21 cellular contexts compared by ENCODE assay signal in genomic region chr13:97108535-97108910, GRCh38.
DNase-seq lines count a peak whose midpoint lies in the region; ATAC-seq and TF ChIP-seq lines count a peak whose summit lies in the region.
"Had no signal": no experiment of that assay in that cellular context is flagged by ENCODE, and none has a peak within 500 bp of the region (broad histone marks: within the 10 kb centered on the region; RNA-seq: fewer than 3 reads in every experiment).

No MANE protein-coding gene starts in this region.

- H3K36me3 Mint-ChIP-seq in CD4-positive, alpha-beta T cell (ENCODE audit: low read depth), result no peaks in the 10 kb centered on the region
- H3K36me3 Mint-ChIP-seq in nephron (ENCODE audit: low read depth), result no peaks in the 10 kb centered on the region
- no peaks in the 10 kb centered on the region for H3K36me3 Mint-ChIP-seq in type B pancreatic cell
- H3K36me3 Mint-ChIP-seq in stimulated activated naive B cell treated with anti-CD40 and anti-IgM and Interleukin-4, amounts not matched to agents 10 μg/mL and 1 μg/mL and 100 μg/mL, for 72 hours, result no peaks in the 10 kb centered on the region

- peaks cover 21% of the 10 kb centered on the region for H3K27me3 Mint-ChIP-seq in CD4-positive, alpha-beta T cell
- H3K27me3 Mint-ChIP-seq in nephron (ENCODE audit: low read depth), result no peaks in the 10 kb centered on the region
- H3K27me3 Mint-ChIP-seq in type B pancreatic cell, result peaks cover 4% of the 10 kb centered on the region
- peaks cover 20 to 44% of the 10 kb centered on the region in 2 donors for H3K27me3 Mint-ChIP-seq in stimulated activated naive B cell treated with anti-CD40 and anti-IgM and Interleukin-4, amounts not matched to agents 10 μg/mL and 1 μg/mL and 100 μg/mL, for 72 hours

- H3K4me3 ChIP-seq in SK-N-SH (ENCODE audit: low read depth in 2 of 2, low read length in 1 of 2), result no peak overlapping the region
- no peak overlapping the region for H3K4me3 ChIP-seq in coronary artery
- no peak overlapping the region for H3K4me3 ChIP-seq in OCI-LY7 (ENCODE audit: low read depth, low read length, poor library complexity, severe bottlenecking)
- H3K4me3 ChIP-seq: SK-N-MC had no signal

- no peak for ATAC-seq in CD4-positive, alpha-beta T cell (ENCODE audit: poor library complexity)
- no peak for ATAC-seq in stimulated activated naive B cell treated with anti-CD40 and anti-IgM and Interleukin-4, amounts not matched to agents 10 μg/mL and 1 μg/mL and 100 μg/mL, for 72 hours (replicated peaks)
- ATAC-seq: esophagus mucosa, right cardiac atrium had no signal

- BruUV-seq in OCI-LY7 (replicated peaks; lab: Mats Ljungman, UMichigan), result no TSS peak

- no peak for TF ChIP-seq RAD21 in SK-N-SH (IDR thresholded peaks at IDR 0.05; ENCODE audit: low read length)

- H3K4me1 ChIP-seq in SK-N-SH (ENCODE audit: control insufficient read depth in 1 of 2, insufficient read depth in 2 of 2, low read depth in 1 of 2, low read length in 1 of 2) (peaks cover 18 to 30% of the 10 kb centered on the region in 2 experiments), OCI-LY7 (ENCODE audit: insufficient read depth, low read length, poor library complexity, severe bottlenecking) (no peaks in the 10 kb centered on the region)

- intact Hi-C loops in CD4-positive, alpha-beta T cell (cut with DNase I, micrococcal nuclease), result no loop called here
- intact Hi-C loops in OCI-LY7 (cut with micrococcal nuclease; ENCODE audit: unreplicated experiment), result no loop called here

- CTCF ChIA-PET in CD4-positive, alpha-beta T cell (lab: Charles Lee), result interaction anchor here (0.7 to 4.6 kb wide), 4 partner anchors 118 to 1376 kb away, joined by 4 to 69 read pairs (median 19); no protein-coding TSS in a partner anchor
- CTCF ChIA-PET in SK-N-SH (lab: Yijun Ruan, JAX), result interaction anchor here (0.7 to 10.9 kb wide), 11 partner anchors 15 to 551 kb away, joined by 3 to 222 read pairs (median 6); partner anchors contain the start of gene MBNL2
- CTCF ChIA-PET in OCI-LY7 (lab: Charles Lee; ENCODE audit: unreplicated experiment), result no interaction called here

- peak overlapping the region; percentile 1 for H3K27ac ChIP-seq in CD4-positive, alpha-beta T cell (ENCODE audit: low read depth, low read length)
- H3K27ac ChIP-seq in SK-N-SH (ENCODE audit: low read depth in 2 of 2, low read length in 1 of 2) (peak overlapping the region in 1 of 2 experiments; percentile 60; a peak in 2 of 4 replicates), coronary artery (peak overlapping the region; percentile 1 to 24), OCI-LY7 (ENCODE audit: low read depth, low read length, poor library complexity, severe bottlenecking) (no peak overlapping the region)
- H3K27ac ChIP-seq: neutrophil, SK-N-MC had no signal

- no peak overlapping the region for H3K27ac Mint-ChIP-seq in CD4-positive, alpha-beta T cell
- peak overlapping the region in 2 of 3 experiments; percentile 49 to 51 for H3K27ac Mint-ChIP-seq in nephron
- no peak overlapping the region for H3K27ac Mint-ChIP-seq in type B pancreatic cell
- no peak overlapping the region for H3K27ac Mint-ChIP-seq in stimulated activated naive B cell treated with anti-CD40 and anti-IgM and Interleukin-4, amounts not matched to agents 10 μg/mL and 1 μg/mL and 100 μg/mL, for 72 hours

- no peak for TF ChIP-seq EP300 in SK-N-SH (IDR thresholded peaks at IDR 0.05; ENCODE audit: borderline replicate concordance in 1 of 2, low read depth in 1 of 2, low read length in 1 of 2)

- POLR2A ChIA-PET in CD4-positive, alpha-beta T cell (lab: Charles Lee), result no interaction called here
- POLR2A ChIA-PET in SK-N-SH (lab: Yijun Ruan, JAX), result no interaction called here
- POLR2A ChIA-PET in OCI-LY7 (lab: Charles Lee), result no interaction called here

- H2AFZ ChIP-seq in SK-N-SH (ENCODE audit: low read depth), result peak overlapping the region; percentile 25; the same call in 1 of the 2 replicates
- no peak overlapping the region for H2AFZ ChIP-seq in OCI-LY7 (ENCODE audit: low read length)

- TF ChIP-seq CTCF in CD4-positive, alpha-beta T cell (IDR thresholded peaks at IDR 0.05), result no peak
- TF ChIP-seq CTCF in SK-N-SH (IDR thresholded peaks at IDR 0.05), result no peak
- no peak for TF ChIP-seq CTCF in coronary artery (IDR thresholded peaks at IDR 0.05)
- TF ChIP-seq CTCF in nephron (IDR thresholded peaks at IDR 0.05; ENCODE audit: unreplicated experiment in 3 of 3), result no peak
- TF ChIP-seq CTCF in OCI-LY7 (conservative IDR thresholded peaks at IDR 0.05; ENCODE audit: low read length), result no peak
- no peak for TF ChIP-seq CTCF in type B pancreatic cell (conservative IDR thresholded peaks at IDR 0.05)

- WGBS in SK-N-SH (ENCODE audit: low lambda C conversion rate), result 64% methylated on average over 3 of the region's 3 CpGs

- no peak overlapping the region for H3K9ac ChIP-seq in SK-N-SH

- H3K4me2 ChIP-seq in SK-N-SH (peak overlapping the region; percentile 24; the same call in 1 of the 2 replicates), OCI-LY7 (ENCODE audit: low read length) (no peak overlapping the region)

- H3K36me3 ChIP-seq in SK-N-SH (replicated peaks in 1 of 2; ENCODE audit: control insufficient read depth in 1 of 2, insufficient read depth in 2 of 2, low read length in 1 of 2) (no peaks in the 10 kb centered on the region), OCI-LY7 (ENCODE audit: insufficient read depth, low read length) (no peaks in the 10 kb centered on the region)
- H3K36me3 ChIP-seq: neutrophil had no signal

- H4K20me1 ChIP-seq in SK-N-SH (ENCODE audit: insufficient read depth), result no peaks in the 10 kb centered on the region
- H4K20me1 ChIP-seq in OCI-LY7 (ENCODE audit: insufficient read depth, low read length), result no peaks in the 10 kb centered on the region

- peaks cover 9% of the 10 kb centered on the region for H3K27me3 ChIP-seq in CD4-positive, alpha-beta T cell (ENCODE audit: control insufficient read depth, insufficient read depth, low read length)
- H3K27me3 ChIP-seq in SK-N-SH (ENCODE audit: insufficient read depth), result no peaks in the 10 kb centered on the region
- H3K27me3 ChIP-seq: dorsolateral prefrontal cortex had no signal

- no peak for DNase-seq in CD4-positive, alpha-beta T cell
- DNase-seq in SK-N-SH (no peak), coronary artery (ENCODE audit: low spot score) (no peak), dedifferentiated amniotic fluid mesenchymal stem cell (ENCODE audit: extremely low spot score) (no peak), OCI-LY7 (ENCODE audit: low spot score) (no peak), type B pancreatic cell (ENCODE audit: extremely low spot score, unreplicated experiment) (no peak)
- no peak for DNase-seq in stimulated activated naive B cell treated with anti-CD40 and anti-IgM and Interleukin-4, amounts not matched to agents 10 μg/mL and 1 μg/mL and 100 μg/mL, for 72 hours
- DNase-seq: activated CD4-positive, alpha-beta T cell treated with anti-CD3 and anti-CD28 coated beads for 4 hours; activated gamma-delta T cell; Calu3; left cardiac atrium; NCI-H1048; NCI-H2081; NCI-H69; stimulated activated CD4-positive, alpha-beta T cell treated with anti-CD3 and anti-CD28 coated beads, Interleukin-4, amount 100 ng/mL, for 1 hour had no signal

- H3K4me3 Mint-ChIP-seq in CD4-positive, alpha-beta T cell, result no peak overlapping the region
- H3K4me3 Mint-ChIP-seq in nephron (no peak overlapping the region), type B pancreatic cell (no peak overlapping the region)
- no peak overlapping the region for H3K4me3 Mint-ChIP-seq in stimulated activated naive B cell treated with anti-CD40 and anti-IgM and Interleukin-4, amounts not matched to agents 10 μg/mL and 1 μg/mL and 100 μg/mL, for 72 hours

- no peaks in the 10 kb centered on the region for H3K9me3 ChIP-seq in CD4-positive, alpha-beta T cell (ENCODE audit: control insufficient read depth, low read length)
- H3K9me3 ChIP-seq in SK-N-SH, result no peaks in the 10 kb centered on the region
- no peaks in the 10 kb centered on the region for H3K9me3 ChIP-seq in OCI-LY7 (ENCODE audit: low read length)
- H3K9me3 ChIP-seq: neutrophil had no signal

- peaks cover 13% of the 10 kb centered on the region for H3K4me1 Mint-ChIP-seq in CD4-positive, alpha-beta T cell (ENCODE audit: low read depth)
- H3K4me1 Mint-ChIP-seq in nephron (peaks cover 51% of the 10 kb centered on the region), type B pancreatic cell (ENCODE audit: unreplicated experiment) (peaks cover 34% of the 10 kb centered on the region)
- H3K4me1 Mint-ChIP-seq in stimulated activated naive B cell treated with anti-CD40 and anti-IgM and Interleukin-4, amounts not matched to agents 10 μg/mL and 1 μg/mL and 100 μg/mL, for 72 hours, result peaks cover 5 to 8% of the 10 kb centered on the region in 2 donors

- peaks cover 17% of the 10 kb centered on the region for H3F3A ChIP-seq in SK-N-SH (replicated peaks; ENCODE audit: insufficient read depth)

- H3K79me2 ChIP-seq in SK-N-SH (ENCODE audit: insufficient read depth), result no peaks in the 10 kb centered on the region; the same call in 1 of the 2 replicates
- no peaks in the 10 kb centered on the region for H3K79me2 ChIP-seq in OCI-LY7 (ENCODE audit: insufficient read depth, low read depth, low read length)

- no peaks in the 10 kb centered on the region for H3K9me2 ChIP-seq in SK-N-SH
- H3K9me2 ChIP-seq in OCI-LY7 (ENCODE audit: insufficient read depth, low read length), result no peaks in the 10 kb centered on the region

- no peaks in the 10 kb centered on the region for H3K9me3 Mint-ChIP-seq in CD4-positive, alpha-beta T cell
- H3K9me3 Mint-ChIP-seq in nephron, result peaks cover 3% of the 10 kb centered on the region
- H3K9me3 Mint-ChIP-seq in type B pancreatic cell, result no peaks in the 10 kb centered on the region
- no peaks in the 10 kb centered on the region for H3K9me3 Mint-ChIP-seq in stimulated activated naive B cell treated with anti-CD40 and anti-IgM and Interleukin-4, amounts not matched to agents 10 μg/mL and 1 μg/mL and 100 μg/mL, for 72 hours

TF ChIP-seq in SK-N-SH, 30 proteins besides CTCF, POLR2A, EP300 and RAD21:
- TF ChIP-seq MAX (IDR thresholded peaks at IDR 0.05; ENCODE audit: low read depth) (peak; percentile 29; the same call in 1 of the 2 replicates), EZH2phosphoT487 (IDR thresholded peaks at IDR 0.05; ENCODE audit: borderline replicate concordance, low read depth) (no peak), USF1 (IDR thresholded peaks at IDR 0.05; ENCODE audit: borderline replicate concordance, low read depth) (no peak), TCF12 (IDR thresholded peaks at IDR 0.05) (peak; percentile 41; the same call in 1 of the 2 replicates), NFIC (IDR thresholded peaks at IDR 0.05; ENCODE audit: borderline replicate concordance) (peak; percentile 90)

Comparison
In these comparisons a context has a peak if more than half of its experiments do, and no peak if none do; other contexts are left out.
1. H3K27ac Mint-ChIP-seq: peak in nephron (2 of 3); none in CD4-positive, alpha-beta T cell (single experiment), type B pancreatic cell (single experiment) and stimulated activated naive B cell treated with anti-CD40 and anti-IgM and Interleukin-4, amounts not matched to agents 10 μg/mL and 1 μg/mL and 100 μg/mL, for 72 hours (single experiment).